11 cellular contexts compared by ENCODE assay signal in genomic region chr20:19890358-19891117, GRCh38.
DNase-seq lines count a peak whose midpoint lies in the region; ATAC-seq and TF ChIP-seq lines count a peak whose summit lies in the region.
"Had no signal": no experiment of that assay in that cellular context is flagged by ENCODE, and none has a peak within 500 bp of the region (broad histone marks: within the 10 kb centered on the region; RNA-seq: fewer than 3 reads in every experiment).

No MANE protein-coding gene starts in this region.

- H3K4me3 ChIP-seq in tibial artery = peak overlapping the region; percentile 41 to 50
- H3K4me3 ChIP-seq: testis had no signal

- no peaks in the 10 kb centered on the region for H3K9me3 ChIP-seq in tibial artery
- H3K9me3 ChIP-seq: testis had no signal

- ATAC-seq in left colon = peak; percentile 66
- no peak for ATAC-seq in HG03159 (IDR thresholded peaks at IDR 0.05; ENCODE audit: unreplicated experiment)
- ATAC-seq in GM21786 (IDR thresholded peaks at IDR 0.05; ENCODE audit: unreplicated experiment) = no peak
- no peak for ATAC-seq in HG03095 (IDR thresholded peaks at IDR 0.05; ENCODE audit: unreplicated experiment)

- no peak for TF ChIP-seq CTCF in tibial artery (IDR thresholded peaks at IDR 0.05)

- DNase-seq in NCI-H1417 treated with DMSO at 0.1 percent for 48 hours (lab: John Stamatoyannopoulos, UW) = peak; percentile 8
- DNase-seq in SHP77 treated with DMSO at 0.1 percent for 48 hours (lab: John Stamatoyannopoulos, UW) = peak; percentile 68
- DNase-seq in left colon = no peak
- no peak for DNase-seq in tibial artery
- DNase-seq in stimulated activated CD4-positive, alpha-beta T cell treated with anti-CD3 and anti-CD28 coated beads, Interleukin-2, amount 100 ng/mL, for 48 hours = no peak
- DNase-seq: GDM1, Karpas-422, testis had no signal

- no peaks in the 10 kb centered on the region for H3K27me3 ChIP-seq in tibial artery
- H3K27me3 ChIP-seq: testis had no signal

- peaks cover 0 to 64% (median 38%) of the 10 kb centered on the region in 4 donors for H3K4me1 ChIP-seq in tibial artery

- peaks cover 5 to 19% (median 6%) of the 10 kb centered on the region in 3 donors for H3K36me3 ChIP-seq in tibial artery

- intact Hi-C loops in left colon (cut with DNase I, micrococcal nuclease) (no loop called here), tibial artery (cut with DNase I; ENCODE audit: low total_unique reads) (no loop called here)

- H3K27ac ChIP-seq in tibial artery = peak overlapping the region; percentile 82 to 86

Comparison
In these comparisons a context has a peak if more than half of its experiments do, and no peak if none do; other contexts are left out.
1. DNase-seq: peak in NCI-H1417 treated with DMSO at 0.1 percent for 48 hours (single experiment) and SHP77 treated with DMSO at 0.1 percent for 48 hours (single experiment); none in left colon (0 of 2), tibial artery (0 of 2) and stimulated activated CD4-positive, alpha-beta T cell treated with anti-CD3 and anti-CD28 coated beads, Interleukin-2, amount 100 ng/mL, for 48 hours (0 of 2).